Comparison of ENCODE assay signal across 8 cellular contexts in genomic region chr6:32664827-32665362, GRCh38.
DNase-seq lines count a peak whose midpoint lies in the region; ATAC-seq and TF ChIP-seq lines count a peak whose summit lies in the region.

No MANE protein-coding gene starts in this region.

- H3K4me3 ChIP-seq in iPS DF 6.9 (ENCODE audit: low read length) (peak overlapping the region; percentile 19; the same call in 1 of the 2 replicates), brain microvascular endothelial cell (ENCODE audit: low read depth, low read length) (no peak overlapping the region)

- no peaks in the 10 kb centered on the region for H3K9me3 Mint-ChIP-seq in stimulated activated memory B cell treated with anti-CD40 and anti-IgM and Interleukin-4, amounts not matched to agents 10 μg/mL and 1 μg/mL and 100 μg/mL, for 72 hours

- WGBS in iPS DF 6.9 (ENCODE audit: insufficient coverage, insufficient read length), result no CpG with 5 or more reads among the region's 47 CpGs

- H3K4me1 Mint-ChIP-seq in stimulated activated memory B cell treated with anti-CD40 and anti-IgM and Interleukin-4, amounts not matched to agents 10 μg/mL and 1 μg/mL and 100 μg/mL, for 72 hours, result peaks cover 72% of the 10 kb centered on the region

- H3K27me3 ChIP-seq in iPS DF 6.9 (ENCODE audit: control insufficient read depth, insufficient read depth, low read length) (no peaks in the 10 kb centered on the region), brain microvascular endothelial cell (replicated peaks) (no peaks in the 10 kb centered on the region)

- H3K36me3 Mint-ChIP-seq in stimulated activated memory B cell treated with anti-CD40 and anti-IgM and Interleukin-4, amounts not matched to agents 10 μg/mL and 1 μg/mL and 100 μg/mL, for 72 hours, result peaks cover 62% of the 10 kb centered on the region

- H3K27ac Mint-ChIP-seq in stimulated activated memory B cell treated with anti-CD40 and anti-IgM and Interleukin-4, amounts not matched to agents 10 μg/mL and 1 μg/mL and 100 μg/mL, for 72 hours, result peak overlapping the region; percentile 100

- H3K4me1 ChIP-seq in iPS DF 6.9 (ENCODE audit: control insufficient read depth, insufficient read depth, low read length), result peaks cover 4% of the 10 kb centered on the region; the same call in 1 of the 2 replicates

- no peak for TF ChIP-seq CTCF in brain microvascular endothelial cell (IDR thresholded peaks at IDR 0.05; ENCODE audit: low read depth, low read length, missing control alignments)

- ATAC-seq in HG03097 (IDR thresholded peaks at IDR 0.05; ENCODE audit: low FRiP score, unreplicated experiment) (peak; percentile 40), GM18502 (IDR thresholded peaks at IDR 0.05; ENCODE audit: poor library complexity, unreplicated experiment) (no peak)
- ATAC-seq in stimulated activated memory B cell treated with anti-CD40 and anti-IgM and Interleukin-4, amounts not matched to agents 10 μg/mL and 1 μg/mL and 100 μg/mL, for 72 hours, result peak; percentile 29

- H3K36me3 ChIP-seq in iPS DF 6.9 (ENCODE audit: control insufficient read depth, insufficient read depth, low read length) (no peaks in the 10 kb centered on the region), brain microvascular endothelial cell (replicated peaks) (no peaks in the 10 kb centered on the region)

- peak overlapping the region; percentile 98 for H3K4me3 Mint-ChIP-seq in stimulated activated memory B cell treated with anti-CD40 and anti-IgM and Interleukin-4, amounts not matched to agents 10 μg/mL and 1 μg/mL and 100 μg/mL, for 72 hours

- H3K9me3 ChIP-seq in iPS DF 6.9 (ENCODE audit: control insufficient read depth, insufficient read depth, low read length), result no peaks in the 10 kb centered on the region

- H3K27ac ChIP-seq in iPS DF 6.9 (ENCODE audit: low read length), result no peak overlapping the region
- H3K27ac ChIP-seq in brain microvascular endothelial cell, result no peak overlapping the region

- H3K27me3 Mint-ChIP-seq in stimulated activated memory B cell treated with anti-CD40 and anti-IgM and Interleukin-4, amounts not matched to agents 10 μg/mL and 1 μg/mL and 100 μg/mL, for 72 hours, result no peaks in the 10 kb centered on the region

- DNase-seq in activated CD8-positive, alpha-beta memory T cell treated with anti-CD3 and anti-CD28 coated beads, Interleukin-2, amount 50 U/mL, for 48 hours, result peak; percentile 66
- no peak for DNase-seq in iPS DF 6.9 (ENCODE audit: low read depth, low spot score)
- no peak for DNase-seq in RPMI8226
- no peak for DNase-seq in COLO668 (lab: John Stamatoyannopoulos, UW; ENCODE audit: unreplicated experiment)
- DNase-seq in brain microvascular endothelial cell, result no peak

- in situ Hi-C loops in brain microvascular endothelial cell (cut with HindIII; ENCODE audit: low pct_ligation_motif_present, low sequenced_read_pairs), result loop anchor here (10.0 kb wide), 1 partner anchor 90 kb away; no protein-coding TSS in a partner anchor
